In the genomic region with DNA sequence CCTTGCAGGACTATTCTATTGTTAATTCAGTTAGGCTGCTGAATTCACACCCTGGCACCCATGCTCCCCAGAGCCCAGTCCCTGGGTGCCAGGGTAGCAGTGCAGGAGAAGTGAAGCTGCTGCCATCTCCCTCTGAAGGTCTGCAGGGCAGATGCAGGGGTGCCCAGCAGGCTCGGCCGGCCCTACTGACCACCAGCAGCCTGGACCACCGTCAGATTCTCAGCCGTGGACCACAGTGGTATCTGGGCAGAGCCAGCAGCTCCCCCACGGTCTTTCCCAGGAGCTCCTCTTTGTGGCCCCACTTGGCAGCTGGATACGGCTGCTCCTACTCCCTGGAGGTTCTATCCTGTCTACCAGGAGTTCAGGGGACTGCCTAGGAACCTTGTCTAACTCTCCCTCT, we compare ENCODE assay signal across 12 cellular contexts. TPM values are rescaled to one million over a fixed set of nuclear protein-coding genes. Genes with fewer than 3 reads are reported as not detected.
DNase-seq lines count a peak whose midpoint lies in the region; ATAC-seq and TF ChIP-seq lines count a peak whose summit lies in the region.
"Had no signal": no experiment of that assay in that cellular context is flagged by ENCODE, and none has a peak within 500 bp of the region (broad histone marks: within the 10 kb centered on the region; RNA-seq: fewer than 3 reads in every experiment).

No MANE protein-coding gene starts in this region.

- ATAC-seq in Right ventricle myocardium inferior, result no peak
- no peak for ATAC-seq in omental fat pad (ENCODE audit: low FRiP score)
- no peak for ATAC-seq in GM18909 (IDR thresholded peaks at IDR 0.05; ENCODE audit: poor library complexity, unreplicated experiment)
- no peak for ATAC-seq in HG02970 (IDR thresholded peaks at IDR 0.05; ENCODE audit: low FRiP score, unreplicated experiment)

- H3K36me3 ChIP-seq in colonic mucosa, result no peaks in the 10 kb centered on the region

- H3K4me3 ChIP-seq in colonic mucosa, result no peak overlapping the region
- H3K4me3 ChIP-seq: ascending aorta had no signal

- intact Hi-C loops in cardiac septum (cut with DNase I), result loop anchor here (1.0 to 2.0 kb wide), 2 partner anchors 65 to 256 kb away; no protein-coding TSS in a partner anchor
- intact Hi-C loops in Right ventricle myocardium inferior (cut with DNase I), result loop anchor here (1.0 to 5.0 kb wide), 4 partner anchors 49 to 256 kb away; partner anchors contain the start of gene ALDH1L1
- intact Hi-C loops in colonic mucosa (cut with DNase I), result loop anchor here (2.0 to 10.0 kb wide), 3 partner anchors 65 to 255 kb away; no protein-coding TSS in a partner anchor

- H3K27ac ChIP-seq in colonic mucosa, result no peak overlapping the region
- H3K27ac ChIP-seq: ascending aorta, RWPE1 had no signal

- no peak for TF ChIP-seq CTCF in colonic mucosa (IDR thresholded peaks at IDR 0.05)
- TF ChIP-seq CTCF in omental fat pad (IDR thresholded peaks at IDR 0.05), result no peak

- no peak overlapping the region for H3K9ac ChIP-seq in colonic mucosa (ENCODE audit: low read depth in 2 of 2, low read length in 2 of 2)

- no peaks in the 10 kb centered on the region for H3K9me3 ChIP-seq in colonic mucosa
- H3K9me3 ChIP-seq: ascending aorta had no signal

- no peaks in the 10 kb centered on the region for H3K27me3 ChIP-seq in colonic mucosa
- H3K27me3 ChIP-seq: ascending aorta had no signal

- peak; percentile 43 for DNase-seq in cardiac septum (ENCODE audit: low spot score)
- no peak for DNase-seq in Right ventricle myocardium inferior (ENCODE audit: missing footprints)
- peak; percentile 14 for DNase-seq in colonic mucosa
- peak; percentile 6 for DNase-seq in omental fat pad (ENCODE audit: low spot score)
- DNase-seq in ureter (ENCODE audit: low spot score), result peak; percentile 29
- DNase-seq in COR-L47 (lab: John Stamatoyannopoulos, UW), result no peak
- DNase-seq: NCI-H1436 treated with DMSO at 0.1 percent for 48 hours had no signal

- H3K4me1 ChIP-seq in colonic mucosa, result no peaks in the 10 kb centered on the region
- H3K4me1 ChIP-seq: ascending aorta had no signal

RNA-seq across cellular contexts. Expression of gene ALDH1L1, which starts 46.8 kb away (rescaled TPM):
- total RNA-seq in cardiac septum, result 26.8 TPM
- total RNA-seq in Right ventricle myocardium inferior, result 23.1 TPM
- 10 to 100 TPM; 15.3 to 25.6 TPM for total RNA-seq in colonic mucosa
- total RNA-seq in omental fat pad, result 100 to 1,000 TPM; 125 to 176 (median 150) TPM
- total RNA-seq in ureter, result 129 TPM
- total RNA-seq: fibroblast of lung had no signal

RNA-seq across cellular contexts. Expression of gene SLC41A3, which starts 49.7 kb away (rescaled TPM):
- total RNA-seq in cardiac septum (35.6 TPM), Right ventricle myocardium inferior (36.2 TPM), colonic mucosa (10 to 100 TPM; 27.6 to 33.1 TPM), omental fat pad (10 to 100 TPM; 34.5 to 62.3 (median 37.9) TPM), ureter (72.0 TPM)

Comparison
In these comparisons a context has a peak if more than half of its experiments do, and no peak if none do; other contexts are left out.
1. DNase-seq: peak in cardiac septum (single experiment), colonic mucosa (single experiment), omental fat pad (single experiment) and ureter (single experiment); none in Right ventricle myocardium inferior (single experiment) and COR-L47 (single experiment).